ENCODE assay signal across 8 cellular contexts in genomic region chr2:88059979-88060906, GRCh38.
A peak's percentile ranks its signal among the peaks of the same experiment; 100 is the strongest.
DNase-seq lines count a peak whose midpoint lies in the region; ATAC-seq and TF ChIP-seq lines count a peak whose summit lies in the region.

No MANE protein-coding gene starts in this region.

- peak; percentile 31 for ATAC-seq in GM19463 (IDR thresholded peaks at IDR 0.05; ENCODE audit: unreplicated experiment)
- ATAC-seq in GM19455 (IDR thresholded peaks at IDR 0.05; ENCODE audit: unreplicated experiment): no peak

- DNase-seq in DMS53 (lab: John Stamatoyannopoulos, UW) (peak; percentile 87), LNCaP clone FGC (ENCODE audit: low read depth) (peak; percentile 10), RPMI8226 (peak; percentile 46), choroid plexus epithelial cell (ENCODE audit: low read depth) (peak; percentile 58), medulla oblongata (ENCODE audit: extremely low spot score) (peak; percentile 66)
- DNase-seq in effector CD8-positive, alpha-beta T cell (lab: John Stamatoyannopoulos, UW): no peak

- TF ChIP-seq CTCF in LNCaP clone FGC (IDR thresholded peaks at IDR 0.05; ENCODE audit: control insufficient read depth, extremely low read depth, insufficient read depth): peak; percentile 71
- peak; percentile 91 for TF ChIP-seq CTCF in choroid plexus epithelial cell (conservative IDR thresholded peaks at IDR 0.05; ENCODE audit: low read depth, low read length)

- H3K4me3 ChIP-seq in LNCaP clone FGC (ENCODE audit: low read depth, low read length): no peak overlapping the region
- H3K4me3 ChIP-seq in choroid plexus epithelial cell (ENCODE audit: low read depth, low read length): no peak overlapping the region
